In genomic region chr14:54312166-54312801, GRCh38 we compare ENCODE assay signal across 11 cellular contexts.
DNase-seq lines count a peak whose midpoint lies in the region; ATAC-seq and TF ChIP-seq lines count a peak whose summit lies in the region.
"Had no signal": no experiment of that assay in that cellular context is flagged by ENCODE, and none has a peak within 500 bp of the region (broad histone marks: within the 10 kb centered on the region; RNA-seq: fewer than 3 reads in every experiment).

No MANE protein-coding gene starts in this region.

- H3K27ac ChIP-seq in gastrocnemius medialis: no peak overlapping the region
- H3K27ac ChIP-seq: neural progenitor cell had no signal

- DNase-seq in AG08395 (ENCODE audit: low spot score) (peak; percentile 88), HT-29 (ENCODE audit: low spot score) (peak; percentile 49), brain pericyte (ENCODE audit: low read depth, low spot score) (peak; percentile 41), kidney epithelial cell (ENCODE audit: low read depth) (peak; percentile 90), gastrocnemius medialis (no peak), NCI-H187 treated with DMSO at 0.1 percent for 48 hours (lab: John Stamatoyannopoulos, UW) (no peak)
- no peak for DNase-seq in stimulated activated CD8-positive, alpha-beta memory T cell treated with anti-CD3 and anti-CD28 coated beads, Interleukin-4, amount 100 ng/mL, for 48 hours
- DNase-seq: activated gamma-delta T cell, NCI-H1694 treated with DMSO at 0.1 percent for 48 hours had no signal

- no peaks in the 10 kb centered on the region for H3K9me3 ChIP-seq in gastrocnemius medialis

- no peaks in the 10 kb centered on the region for H3K4me1 ChIP-seq in gastrocnemius medialis

- H3K36me3 ChIP-seq in kidney epithelial cell (ENCODE audit: control insufficient read depth, insufficient read depth, low read length): no peaks in the 10 kb centered on the region
- H3K36me3 ChIP-seq in gastrocnemius medialis: no peaks in the 10 kb centered on the region
- H3K36me3 ChIP-seq: neural progenitor cell had no signal

- ATAC-seq in gastrocnemius medialis: no peak
- no peak for ATAC-seq in GM18505 (IDR thresholded peaks at IDR 0.05; ENCODE audit: unreplicated experiment)

- intact Hi-C loops in gastrocnemius medialis (cut with DNase I; ENCODE audit: low total_unique reads): no loop called here

- TF ChIP-seq CTCF in kidney epithelial cell (IDR thresholded peaks at IDR 0.05; ENCODE audit: insufficient read depth, low read length, poor library complexity, severe bottlenecking): no peak
- TF ChIP-seq CTCF in gastrocnemius medialis (IDR thresholded peaks at IDR 0.05 in 4 of 5, conservative IDR thresholded peaks at IDR 0.05 in 1 of 5): no peak

- in situ Hi-C loops in gastrocnemius medialis (cut with MboI; ENCODE audit: low sequenced_read_pairs in 4 of 4): no loop called here

- TF ChIP-seq POLR2A in gastrocnemius medialis (IDR thresholded peaks at IDR 0.05) (no peak), GM18505 (IDR thresholded peaks at IDR 0.05; ENCODE audit: borderline replicate concordance, extremely low read depth, insufficient read depth, insufficient read length) (no peak)

- H3K27me3 ChIP-seq in kidney epithelial cell (ENCODE audit: control insufficient read depth, insufficient read depth, low read length) (no peaks in the 10 kb centered on the region), gastrocnemius medialis (no peaks in the 10 kb centered on the region)
- H3K27me3 ChIP-seq: neural progenitor cell had no signal

- H3K4me3 ChIP-seq in kidney epithelial cell (ENCODE audit: low read depth, low read length) (no peak overlapping the region), gastrocnemius medialis (no peak overlapping the region)
- H3K4me3 ChIP-seq: neural progenitor cell had no signal

Comparison
In these comparisons a context has a peak if more than half of its experiments do, and no peak if none do; other contexts are left out.
1. DNase-seq: peak in AG08395 (single experiment), HT-29 (single experiment), brain pericyte (single experiment) and kidney epithelial cell (single experiment); none in gastrocnemius medialis (0 of 2), stimulated activated CD8-positive, alpha-beta memory T cell treated with anti-CD3 and anti-CD28 coated beads, Interleukin-4, amount 100 ng/mL, for 48 hours (single experiment) and NCI-H187 treated with DMSO at 0.1 percent for 48 hours (single experiment).